In the genomic region with DNA sequence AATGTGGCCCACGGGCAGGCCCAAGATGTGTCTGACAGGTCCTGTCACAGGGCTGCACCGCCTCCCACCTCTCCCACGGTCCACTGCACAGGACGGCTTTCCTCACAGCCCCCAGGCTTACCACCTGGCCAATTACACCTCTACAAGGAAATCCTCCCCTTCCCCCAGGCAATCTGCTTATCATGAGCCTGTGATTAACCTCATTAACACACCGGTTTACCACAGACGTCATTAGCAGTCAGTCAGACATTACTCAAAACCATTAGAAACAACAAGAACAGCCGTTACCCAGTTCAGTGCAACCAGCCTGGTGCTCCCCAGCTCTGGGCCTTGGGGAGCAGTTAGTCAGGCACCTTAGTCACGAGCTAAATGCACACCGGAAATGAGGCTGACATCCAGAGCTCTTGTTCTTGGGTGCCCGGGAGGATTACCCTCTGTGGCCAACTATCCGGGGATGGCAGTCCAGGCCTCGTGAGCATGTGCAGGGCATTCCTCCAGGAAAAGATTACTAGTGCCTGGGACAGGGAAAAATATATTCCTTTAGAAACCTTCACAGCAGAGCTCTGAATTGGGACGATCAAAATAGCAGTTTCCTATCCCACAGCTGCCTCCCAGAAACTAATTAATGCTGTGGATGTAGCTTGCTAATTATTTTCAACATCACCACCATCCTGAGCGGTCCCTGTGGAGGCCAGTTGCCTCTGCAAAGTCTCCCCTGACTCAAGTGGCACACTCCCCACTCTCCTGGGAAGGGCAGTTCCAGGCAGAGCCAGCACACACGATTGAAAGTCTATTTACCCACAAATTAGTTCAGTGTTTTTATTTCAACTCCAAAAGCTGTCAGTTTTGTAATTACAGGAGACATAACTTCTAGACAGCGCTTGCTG, we compare ENCODE assay signal across 1 cellular context.
TF ChIP-seq lines count a peak whose summit lies in the region.

No MANE protein-coding gene starts in this region.

TF ChIP-seq in GM23338, 12 proteins besides CTCF, POLR2A, EP300 and RAD21 (continued from another document):
- TF ChIP-seq, protein P1, sequence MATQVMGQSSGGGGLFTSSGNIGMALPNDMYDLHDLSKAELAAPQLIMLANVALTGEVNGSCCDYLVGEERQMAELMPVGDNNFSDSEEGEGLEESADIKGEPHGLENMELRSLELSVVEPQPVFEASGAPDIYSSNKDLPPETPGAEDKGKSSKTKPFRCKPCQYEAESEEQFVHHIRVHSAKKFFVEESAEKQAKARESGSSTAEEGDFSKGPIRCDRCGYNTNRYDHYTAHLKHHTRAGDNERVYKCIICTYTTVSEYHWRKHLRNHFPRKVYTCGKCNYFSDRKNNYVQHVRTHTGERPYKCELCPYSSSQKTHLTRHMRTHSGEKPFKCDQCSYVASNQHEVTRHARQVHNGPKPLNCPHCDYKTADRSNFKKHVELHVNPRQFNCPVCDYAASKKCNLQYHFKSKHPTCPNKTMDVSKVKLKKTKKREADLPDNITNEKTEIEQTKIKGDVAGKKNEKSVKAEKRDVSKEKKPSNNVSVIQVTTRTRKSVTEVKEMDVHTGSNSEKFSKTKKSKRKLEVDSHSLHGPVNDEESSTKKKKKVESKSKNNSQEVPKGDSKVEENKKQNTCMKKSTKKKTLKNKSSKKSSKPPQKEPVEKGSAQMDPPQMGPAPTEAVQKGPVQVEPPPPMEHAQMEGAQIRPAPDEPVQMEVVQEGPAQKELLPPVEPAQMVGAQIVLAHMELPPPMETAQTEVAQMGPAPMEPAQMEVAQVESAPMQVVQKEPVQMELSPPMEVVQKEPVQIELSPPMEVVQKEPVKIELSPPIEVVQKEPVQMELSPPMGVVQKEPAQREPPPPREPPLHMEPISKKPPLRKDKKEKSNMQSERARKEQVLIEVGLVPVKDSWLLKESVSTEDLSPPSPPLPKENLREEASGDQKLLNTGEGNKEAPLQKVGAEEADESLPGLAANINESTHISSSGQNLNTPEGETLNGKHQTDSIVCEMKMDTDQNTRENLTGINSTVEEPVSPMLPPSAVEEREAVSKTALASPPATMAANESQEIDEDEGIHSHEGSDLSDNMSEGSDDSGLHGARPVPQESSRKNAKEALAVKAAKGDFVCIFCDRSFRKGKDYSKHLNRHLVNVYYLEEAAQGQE (IDR thresholded peaks at IDR 0.05; ENCODE audit: unreplicated experiment) = no peak
- TF ChIP-seq NANOG (IDR thresholded peaks at IDR 0.05; ENCODE audit: borderline replicate concordance) (no peak), POLR2AphosphoS5 (IDR thresholded peaks at IDR 0.05; ENCODE audit: low read depth) (no peak), JUNB (IDR thresholded peaks at IDR 0.05; ENCODE audit: unreplicated experiment) (no peak), STAT1 (IDR thresholded peaks at IDR 0.05; ENCODE audit: unreplicated experiment) (no peak), CREB1 (CRISPR knock-in tag; IDR thresholded peaks at IDR 0.05; ENCODE audit: low read depth) (no peak), EZH2 (IDR thresholded peaks at IDR 0.05; ENCODE audit: low read depth, unreplicated experiment) (no peak), ZNF331 (CRISPR knock-in tag; IDR thresholded peaks at IDR 0.05; ENCODE audit: low read depth) (no peak), ZNF114 (CRISPR knock-in tag; IDR thresholded peaks at IDR 0.05) (no peak)
- TF ChIP-seq, protein P2, sequence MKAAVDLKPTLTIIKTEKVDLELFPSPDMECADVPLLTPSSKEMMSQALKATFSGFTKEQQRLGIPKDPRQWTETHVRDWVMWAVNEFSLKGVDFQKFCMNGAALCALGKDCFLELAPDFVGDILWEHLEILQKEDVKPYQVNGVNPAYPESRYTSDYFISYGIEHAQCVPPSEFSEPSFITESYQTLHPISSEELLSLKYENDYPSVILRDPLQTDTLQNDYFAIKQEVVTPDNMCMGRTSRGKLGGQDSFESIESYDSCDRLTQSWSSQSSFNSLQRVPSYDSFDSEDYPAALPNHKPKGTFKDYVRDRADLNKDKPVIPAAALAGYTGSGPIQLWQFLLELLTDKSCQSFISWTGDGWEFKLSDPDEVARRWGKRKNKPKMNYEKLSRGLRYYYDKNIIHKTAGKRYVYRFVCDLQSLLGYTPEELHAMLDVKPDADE (IDR thresholded peaks at IDR 0.05) = no peak
